Comparison of ENCODE assay signal across 1 cellular context in the genomic region with DNA sequence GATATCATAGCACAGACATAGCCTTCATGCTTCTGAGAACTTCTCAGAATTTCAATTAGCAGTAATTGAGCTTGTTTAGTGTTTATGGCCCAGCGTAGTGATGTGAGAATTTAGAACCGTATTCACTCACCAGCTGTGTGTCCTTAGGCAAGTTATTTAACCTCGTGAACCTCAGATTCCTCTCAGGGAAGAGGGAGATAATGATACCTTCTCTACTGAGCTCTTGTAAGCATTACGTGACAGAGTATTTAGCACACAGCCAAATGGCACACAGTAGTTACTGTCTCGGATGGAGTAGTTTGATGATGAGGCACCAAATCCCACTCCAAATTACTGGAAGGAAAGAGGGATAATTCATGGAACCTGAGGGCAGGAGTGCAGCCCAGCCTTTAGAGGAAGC.
A peak's percentile ranks its signal among the peaks of the same experiment; 100 is the strongest.
TF ChIP-seq lines count a peak whose summit lies in the region.

No MANE protein-coding gene starts in this region.

TF ChIP-seq in HEK293, 187 proteins besides CTCF, POLR2A, EP300 and RAD21 (continued from another document):
- TF ChIP-seq, protein P1, sequence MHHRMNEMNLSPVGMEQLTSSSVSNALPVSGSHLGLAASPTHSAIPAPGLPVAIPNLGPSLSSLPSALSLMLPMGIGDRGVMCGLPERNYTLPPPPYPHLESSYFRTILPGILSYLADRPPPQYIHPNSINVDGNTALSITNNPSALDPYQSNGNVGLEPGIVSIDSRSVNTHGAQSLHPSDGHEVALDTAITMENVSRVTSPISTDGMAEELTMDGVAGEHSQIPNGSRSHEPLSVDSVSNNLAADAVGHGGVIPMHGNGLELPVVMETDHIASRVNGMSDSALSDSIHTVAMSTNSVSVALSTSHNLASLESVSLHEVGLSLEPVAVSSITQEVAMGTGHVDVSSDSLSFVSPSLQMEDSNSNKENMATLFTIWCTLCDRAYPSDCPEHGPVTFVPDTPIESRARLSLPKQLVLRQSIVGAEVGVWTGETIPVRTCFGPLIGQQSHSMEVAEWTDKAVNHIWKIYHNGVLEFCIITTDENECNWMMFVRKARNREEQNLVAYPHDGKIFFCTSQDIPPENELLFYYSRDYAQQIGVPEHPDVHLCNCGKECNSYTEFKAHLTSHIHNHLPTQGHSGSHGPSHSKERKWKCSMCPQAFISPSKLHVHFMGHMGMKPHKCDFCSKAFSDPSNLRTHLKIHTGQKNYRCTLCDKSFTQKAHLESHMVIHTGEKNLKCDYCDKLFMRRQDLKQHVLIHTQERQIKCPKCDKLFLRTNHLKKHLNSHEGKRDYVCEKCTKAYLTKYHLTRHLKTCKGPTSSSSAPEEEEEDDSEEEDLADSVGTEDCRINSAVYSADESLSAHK (tag by site-specific recombination; IDR thresholded peaks at IDR 0.05): 0 out of 2 replicates have a peak, but pooled peaks have one; percentile 24
- TF ChIP-seq FEZF1 (tag by site-specific recombination; IDR thresholded peaks at IDR 0.05) (peak; percentile 61; the same call in 1 of the 2 replicates), ZSCAN4 (tag by site-specific recombination; IDR thresholded peaks at IDR 0.05) (no peak), OSR2 (tag by site-specific recombination; IDR thresholded peaks at IDR 0.05) (peak; percentile 47; the same call in 1 of the 2 replicates), ZNF843 (tag by site-specific recombination; IDR thresholded peaks at IDR 0.05) (0 out of 2 replicates have a peak, but pooled peaks have one; percentile 35), SP7 (tag by site-specific recombination; IDR thresholded peaks at IDR 0.05) (peak; percentile 82), IKZF3 (tag by site-specific recombination; IDR thresholded peaks at IDR 0.05) (peak; percentile 32; the same call in 1 of the 2 replicates)
